Comparison of ENCODE assay signal across 10 cellular contexts in the genomic region with DNA sequence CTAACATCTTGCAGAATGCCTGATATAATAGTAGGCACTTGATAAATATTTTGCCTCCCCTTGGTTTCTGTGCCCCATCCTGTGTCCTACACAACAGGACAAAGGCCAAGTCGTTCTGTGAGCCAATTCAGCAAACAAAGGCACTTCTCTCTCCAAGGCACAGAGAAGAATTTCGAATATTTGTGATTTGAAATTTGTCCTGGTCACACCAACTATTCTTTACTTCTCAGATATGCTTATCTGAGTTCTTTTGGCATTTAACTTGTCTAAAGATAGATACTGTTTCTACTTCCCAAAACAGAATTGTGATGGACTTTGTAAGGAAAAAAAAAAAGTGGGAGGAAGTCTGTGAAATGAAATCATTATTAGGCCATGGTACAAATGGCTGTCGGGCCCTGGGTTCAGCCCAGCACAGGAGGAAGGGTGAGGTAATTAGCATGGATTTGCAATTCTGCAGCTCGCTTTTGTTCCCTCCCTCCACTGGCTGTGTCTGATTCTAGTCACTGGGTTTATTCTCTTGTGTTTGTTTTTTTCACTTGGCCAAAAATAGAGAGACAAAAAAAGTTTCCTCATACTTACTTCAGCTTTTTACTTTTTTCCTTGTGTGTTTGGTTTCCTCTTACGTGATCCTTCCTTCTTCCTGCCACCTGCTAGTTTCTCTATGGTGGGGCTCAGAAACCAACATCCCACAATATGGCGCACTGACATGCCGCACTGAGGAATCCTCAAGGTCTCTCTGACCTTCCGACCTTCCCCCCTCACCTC.
DNase-seq lines count a peak whose midpoint lies in the region; ATAC-seq, FAIRE-seq and TF ChIP-seq lines count a peak whose summit lies in the region.
"Had no signal": no experiment of that assay in that cellular context is flagged by ENCODE, and none has a peak within 500 bp of the region (broad histone marks: within the 10 kb centered on the region; RNA-seq: fewer than 3 reads in every experiment).

No MANE protein-coding gene starts in this region.

- no peak overlapping the region for H3K4me3 ChIP-seq in stomach
- no peak overlapping the region for H3K4me3 ChIP-seq in kidney (ENCODE audit: low read length in 2 of 2)

- no peaks in the 10 kb centered on the region for H3K27me3 ChIP-seq in stomach

- ATAC-seq in GM21529 (IDR thresholded peaks at IDR 0.05; ENCODE audit: unreplicated experiment) (peak; percentile 58), HG03469 (IDR thresholded peaks at IDR 0.05; ENCODE audit: unreplicated experiment) (no peak)

- intact Hi-C loops in stomach (cut with DNase I; ENCODE audit: low total_unique reads), result no loop called here
- intact Hi-C loops in kidney (cut with DNase I), result no loop called here

- peak overlapping the region in 3 of 5 donors; percentile 48 to 65 (median 52) for H3K27ac ChIP-seq in stomach
- no peak overlapping the region for H3K27ac ChIP-seq in kidney (ENCODE audit: low read depth in 2 of 2, low read length in 2 of 2)

- no peaks in the 10 kb centered on the region for H3K9me3 ChIP-seq in stomach
- H3K9me3 ChIP-seq in kidney (ENCODE audit: control insufficient read depth in 1 of 2, low read length in 2 of 2), result no peaks in the 10 kb centered on the region

- H3K9ac ChIP-seq in kidney (ENCODE audit: low read length in 2 of 2), result no peak overlapping the region

- no peak for TF ChIP-seq POLR2A in stomach (IDR thresholded peaks at IDR 0.05)

- H3K4me1 ChIP-seq in stomach (peaks cover 0 to 19% (median 5%) of the 10 kb centered on the region in 4 donors), kidney (ENCODE audit: control insufficient read depth in 1 of 2, insufficient read depth in 1 of 2, low read depth in 1 of 2, low read length in 2 of 2) (peaks cover 0 to 3% of the 10 kb centered on the region in 2 donors)

- FAIRE-seq in kidney (lab: Jason Lieb, UNC), result no peak

- H3K36me3 ChIP-seq in stomach (no peaks in the 10 kb centered on the region), kidney (ENCODE audit: control insufficient read depth in 1 of 2, insufficient read depth in 2 of 2, low read length in 2 of 2) (no peaks in the 10 kb centered on the region)

- WGBS in stomach, 5 donors, result 36 to 47% (median 45%) methylated on average over 8 of the region's 8 CpGs

- no peak for TF ChIP-seq EP300 in stomach (IDR thresholded peaks at IDR 0.05)

- no peak for TF ChIP-seq CTCF in stomach (IDR thresholded peaks at IDR 0.05)
- TF ChIP-seq CTCF in kidney (IDR thresholded peaks at IDR 0.05; ENCODE audit: borderline replicate concordance, extremely low read depth, insufficient read depth), result no peak

- DNase-seq in SKM-1 treated with dmso at 0.1 percent for 144 hours (lab: John Stamatoyannopoulos, UW; ENCODE audit: unreplicated experiment) (peak; percentile 86), hypothalamus (lab: John Stamatoyannopoulos, UW) (peak in 36 of 51 donors; percentile 2 to 87 (median 44)), stomach (no peak), A172 (ENCODE audit: low spot score) (no peak), DMS153 (lab: John Stamatoyannopoulos, UW) (no peak), kidney (no peak)
- DNase-seq: activated CD8-positive, alpha-beta memory T cell treated with anti-CD3 and anti-CD28 coated beads, Interleukin-2, amount 50 U/mL, for 4 hours; NCI-H1105 had no signal

Comparison
In these comparisons a context has a peak if more than half of its experiments do, and no peak if none do; other contexts are left out.
1. DNase-seq: peak in SKM-1 treated with dmso at 0.1 percent for 144 hours (single experiment) and hypothalamus (36 of 51); none in stomach (single experiment), A172 (single experiment), DMS153 (single experiment) and kidney (single experiment).
2. H3K27ac ChIP-seq: peak in stomach (3 of 5); none in kidney (0 of 2).